8 cellular contexts compared by ENCODE assay signal in genomic region chr5:94111209-94112004, GRCh38.
DNase-seq lines count a peak whose midpoint lies in the region; ATAC-seq and TF ChIP-seq lines count a peak whose summit lies in the region.

No MANE protein-coding gene starts in this region.

- no peak for TF ChIP-seq CTCF in OCI-LY3 (IDR thresholded peaks at IDR 0.05; ENCODE audit: low read depth, low read length)
- TF ChIP-seq CTCF in epithelial cell of esophagus (IDR thresholded peaks at IDR 0.05; ENCODE audit: insufficient read depth, low read depth, low read length, missing control alignments), result no peak

- peaks cover 20% of the 10 kb centered on the region for H3K79me2 ChIP-seq in OCI-LY3 (ENCODE audit: low read length)

- no peaks in the 10 kb centered on the region for H4K20me1 ChIP-seq in OCI-LY3 (ENCODE audit: insufficient read depth, low read length)

- H3K4me1 ChIP-seq in OCI-LY3 (ENCODE audit: low read length) (peaks cover 12% of the 10 kb centered on the region), mononuclear cell (ENCODE audit: insufficient read depth, low read length) (peaks cover 7% of the 10 kb centered on the region)

- H3K4me3 ChIP-seq in OCI-LY3 (ENCODE audit: low read length), result peak overlapping the region; percentile 99
- H3K4me3 ChIP-seq in epithelial cell of esophagus (ENCODE audit: low read length), result peak overlapping the region; percentile 76
- H3K4me3 ChIP-seq in mononuclear cell (ENCODE audit: low read length), result peak overlapping the region; percentile 78

- no peaks in the 10 kb centered on the region for H3K36me3 ChIP-seq in OCI-LY3 (replicated peaks; ENCODE audit: low read depth, low read length)

- peak overlapping the region; percentile 36; the same call in 1 of the 2 replicates for H3K27ac ChIP-seq in OCI-LY3 (ENCODE audit: low read length)

- H3K27me3 ChIP-seq in OCI-LY3 (ENCODE audit: low read depth, low read length), result no peaks in the 10 kb centered on the region
- peaks cover 3% of the 10 kb centered on the region for H3K27me3 ChIP-seq in mononuclear cell (ENCODE audit: insufficient read depth, low read length)

- H3K9me3 ChIP-seq in OCI-LY3 (ENCODE audit: insufficient read depth, low read length) (no peaks in the 10 kb centered on the region), mononuclear cell (ENCODE audit: low read depth, low read length) (peaks cover 4% of the 10 kb centered on the region)

- H3K9ac ChIP-seq in OCI-LY3 (ENCODE audit: low read length), result peak overlapping the region; percentile 90

- peak overlapping the region; percentile 98 for H3K4me2 ChIP-seq in OCI-LY3 (ENCODE audit: low read length)

- DNase-seq in DMS114 treated with DMSO at 0.1 percent for 48 hours (lab: John Stamatoyannopoulos, UW; ENCODE audit: unreplicated experiment) (peak; percentile 95), HuH-7.5 (ENCODE audit: low spot score) (peak; percentile 84), activated T-cell treated with anti-CD3 and anti-CD28 coated beads for 24 hours (ENCODE audit: low read depth) (peak; percentile 91), epithelial cell of esophagus (ENCODE audit: low read depth) (peak; percentile 96)
- peak; percentile 86 to 90 for DNase-seq in stimulated activated CD8-positive, alpha-beta memory T cell treated with anti-CD3 and anti-CD28 coated beads, Interleukin-2, amount 100 ng/mL, for 48 hours (ENCODE audit: low read depth in 2 of 2)

- H2AFZ ChIP-seq in OCI-LY3 (ENCODE audit: low read depth, low read length), result peak overlapping the region; percentile 99

- ATAC-seq in GM21528 (IDR thresholded peaks at IDR 0.05; ENCODE audit: low FRiP score, unreplicated experiment), result peak; percentile 100

Comparison
In these comparisons a context has a peak if more than half of its experiments do, and no peak if none do; other contexts are left out.
1. Peak in every context shown above with its lines: DNase-seq, ATAC-seq, H3K4me3 ChIP-seq and H3K27ac ChIP-seq.